Comparison of ENCODE assay signal across 8 cellular contexts in the genomic region with DNA sequence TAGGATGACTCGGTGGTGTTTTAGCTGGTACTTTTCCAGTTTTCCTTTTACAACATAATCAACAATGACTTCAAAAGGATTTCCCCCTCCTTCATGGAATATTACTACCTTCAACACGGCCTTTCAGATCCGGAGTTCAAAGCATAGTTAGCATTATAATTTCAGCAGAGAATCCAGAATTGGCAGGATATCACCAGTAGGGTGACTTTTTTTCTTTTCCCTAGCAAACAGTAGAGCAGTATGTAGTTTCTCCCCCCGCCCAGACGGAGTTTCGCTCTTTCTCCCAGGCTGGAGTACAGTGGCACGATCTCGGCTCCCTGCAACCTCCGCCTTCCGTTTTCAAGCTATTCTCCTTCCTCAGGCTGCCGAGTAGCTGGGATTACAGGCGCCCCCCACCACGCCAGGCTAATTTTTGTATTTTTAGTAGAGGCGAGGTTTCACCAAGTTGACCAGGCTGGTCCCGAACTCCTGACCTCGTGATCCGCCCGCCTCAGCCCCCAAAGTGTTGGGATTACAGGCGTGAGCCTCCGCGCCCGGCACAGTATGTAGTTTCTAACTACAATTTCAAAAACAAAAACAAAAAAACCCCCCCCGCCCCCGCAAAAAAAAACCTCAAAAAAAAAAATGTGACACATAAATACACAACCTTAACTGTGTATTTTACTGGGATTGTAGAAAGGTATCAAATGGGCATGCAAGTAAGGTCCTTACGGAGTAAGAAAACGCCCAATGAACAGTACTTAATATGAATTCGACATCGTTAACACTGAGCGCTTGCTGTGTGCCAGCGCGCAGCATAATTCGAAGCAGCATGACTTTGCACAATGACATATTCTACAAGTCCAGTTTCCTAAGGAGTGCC. TPM values are rescaled to one million over a fixed set of nuclear protein-coding genes. Genes with fewer than 3 reads are reported as not detected.
DNase-seq lines count a peak whose midpoint lies in the region; ATAC-seq and TF ChIP-seq lines count a peak whose summit lies in the region.

No MANE protein-coding gene starts in this region.

- TF ChIP-seq CTCF in colonic mucosa (IDR thresholded peaks at IDR 0.05), result no peak

- peaks cover 30% of the 10 kb centered on the region for H3K36me3 Mint-ChIP-seq in activated CD4-positive, alpha-beta T cell treated with anti-CD3 and anti-CD28 coated beads for 36 hours (ENCODE audit: low read depth)

- CTCF ChIA-PET in activated CD4-positive, alpha-beta T cell treated with anti-CD3 and anti-CD28 coated beads for 36 hours (lab: Charles Lee), result interaction anchor here (0.8 to 3.6 kb wide), 13 partner anchors 9 to 234 kb away, joined by 3 to 29 read pairs (median 4); partner anchors contain the start of gene HNRNPU

- H3K9ac ChIP-seq in ES-I3 (ENCODE audit: low read depth, low read length), result peak overlapping the region; percentile 95
- peak overlapping the region; percentile 82 to 95 for H3K9ac ChIP-seq in colonic mucosa (ENCODE audit: low read depth in 2 of 2, low read length in 2 of 2)

- H3K27ac Mint-ChIP-seq in activated CD4-positive, alpha-beta T cell treated with anti-CD3 and anti-CD28 coated beads for 36 hours, result peak overlapping the region; percentile 97

- H3K27me3 Mint-ChIP-seq in activated CD4-positive, alpha-beta T cell treated with anti-CD3 and anti-CD28 coated beads for 36 hours, result no peaks in the 10 kb centered on the region

- H3K4me1 ChIP-seq in ES-I3 (ENCODE audit: insufficient read depth, low read length) (peaks cover 5% of the 10 kb centered on the region; the same call in 1 of the 2 replicates), colonic mucosa (no peaks in the 10 kb centered on the region)

- peak overlapping the region; percentile 80 for H3K4me3 Mint-ChIP-seq in activated CD4-positive, alpha-beta T cell treated with anti-CD3 and anti-CD28 coated beads for 36 hours

- H3K4me1 Mint-ChIP-seq in activated CD4-positive, alpha-beta T cell treated with anti-CD3 and anti-CD28 coated beads for 36 hours, result peaks cover 33% of the 10 kb centered on the region

- H3K36me3 ChIP-seq in ES-I3 (ENCODE audit: insufficient read depth, low read length) (peaks cover under 1% of the 10 kb centered on the region; the same call in 1 of the 2 replicates), colonic mucosa (no peaks in the 10 kb centered on the region)

- H3K4me3 ChIP-seq in colonic mucosa, result peak overlapping the region; percentile 46

- POLR2A ChIA-PET in activated CD4-positive, alpha-beta T cell treated with anti-CD3 and anti-CD28 coated beads for 36 hours (lab: Charles Lee), result interaction anchor here (0.8 to 4.5 kb wide), 5 partner anchors 20 to 234 kb away, joined by 3 to 74 read pairs (median 4); partner anchors contain the start of gene HNRNPU

- no peaks in the 10 kb centered on the region for H3K9me3 ChIP-seq in ES-I3 (ENCODE audit: control insufficient read depth, insufficient read depth, low read length)
- H3K9me3 ChIP-seq in colonic mucosa, result no peaks in the 10 kb centered on the region

- H3K27me3 ChIP-seq in colonic mucosa, result no peaks in the 10 kb centered on the region

- peak; percentile 70 for DNase-seq in NCI-H345 (lab: John Stamatoyannopoulos, UW)
- DNase-seq in activated CD4-positive, alpha-beta T cell treated with anti-CD3 and anti-CD28 coated beads for 36 hours, result peak; percentile 70
- DNase-seq in colonic mucosa, result peak; percentile 65
- peak; percentile 88 for DNase-seq in left kidney (ENCODE audit: low read depth, low spot score)
- DNase-seq in stimulated activated CD4-positive, alpha-beta T cell treated with anti-CD3 and anti-CD28 coated beads, Interleukin-1b, Interleukin-23, amount 100 ng/mL, for 4 hours (ENCODE audit: low read depth in 2 of 2), result peak; percentile 28 to 37
- DNase-seq in GOT3 (lab: John Stamatoyannopoulos, UW), result no peak

- no peaks in the 10 kb centered on the region for H3K9me3 Mint-ChIP-seq in activated CD4-positive, alpha-beta T cell treated with anti-CD3 and anti-CD28 coated beads for 36 hours (ENCODE audit: low read depth)

- peak overlapping the region; percentile 99 for H3K27ac ChIP-seq in colonic mucosa

- peak; percentile 7 for ATAC-seq in HG02943 (IDR thresholded peaks at IDR 0.05; ENCODE audit: low read depth, unreplicated experiment)
- ATAC-seq in activated CD4-positive, alpha-beta T cell treated with anti-CD3 and anti-CD28 coated beads for 36 hours, result peak; percentile 15

- intact Hi-C loops in activated CD4-positive, alpha-beta T cell treated with anti-CD3 and anti-CD28 coated beads for 36 hours (cut with DNase I, micrococcal nuclease), result loop anchor here (1.0 to 10.0 kb wide), 9 partner anchors 33 to 1731 kb away; partner anchors contain the start of genes CEP170 (in 1 of the 2), CNST (in 1 of the 2) and TFB2M (in 1 of the 2)
- intact Hi-C loops in colonic mucosa (cut with DNase I), result loop anchor here (2.0 to 10.0 kb wide), 2 partner anchors 31 to 141 kb away; partner anchors contain the start of gene HNRNPU

RNA-seq across cellular contexts. Expression of gene COX20, which starts 1.5 kb away (rescaled TPM):
- total RNA-seq in activated CD4-positive, alpha-beta T cell treated with anti-CD3 and anti-CD28 coated beads for 36 hours, result 10 to 100 TPM; 32.0 to 33.2 TPM
- 10 to 100 TPM; 26.1 to 31.5 TPM for total RNA-seq in colonic mucosa

RNA-seq across cellular contexts. Expression of gene HNRNPU, which starts 30.4 kb away (rescaled TPM):
- 100 to 1,000 TPM; 521 to 532 TPM for total RNA-seq in activated CD4-positive, alpha-beta T cell treated with anti-CD3 and anti-CD28 coated beads for 36 hours
- total RNA-seq in colonic mucosa, result 100 to 1,000 TPM; 218 to 370 TPM
